Comparison of ENCODE assay signal across 10 cellular contexts in genomic region chr17:44005527-44005864, GRCh38. TPM values are rescaled to one million over a fixed set of nuclear protein-coding genes. Genes with fewer than 3 reads are reported as not detected.
DNase-seq lines count a peak whose midpoint lies in the region; ATAC-seq, FAIRE-seq and TF ChIP-seq lines count a peak whose summit lies in the region.
"Had no signal": no experiment of that assay in that cellular context is flagged by ENCODE, and none has a peak within 500 bp of the region (broad histone marks: within the 10 kb centered on the region; RNA-seq: fewer than 3 reads in every experiment).

No MANE protein-coding gene starts in this region.

- no peak overlapping the region for H3K9ac ChIP-seq in neural cell (ENCODE audit: low read length)

- TF ChIP-seq RAD21 in neural cell (conservative IDR thresholded peaks at IDR 0.05), result no peak

- ATAC-seq in stimulated activated naive CD8-positive, alpha-beta T cell treated with anti-CD3 and anti-CD28 coated beads, Interleukin-15, Interleukin-2, amounts not matched to agents 100 U/mL and 50 U/mL, for 24 hours, result no peak
- no peak for ATAC-seq in HG02938 (IDR thresholded peaks at IDR 0.05; ENCODE audit: unreplicated experiment)

- H3K36me3 Mint-ChIP-seq in stimulated activated naive CD8-positive, alpha-beta T cell treated with anti-CD3 and anti-CD28 coated beads, Interleukin-15, Interleukin-2, amounts not matched to agents 100 ng/mL and 50 ng/mL, for 24 hours (ENCODE audit: low read depth), result peaks cover 6% of the 10 kb centered on the region

- H3K4me1 Mint-ChIP-seq in stimulated activated naive CD8-positive, alpha-beta T cell treated with anti-CD3 and anti-CD28 coated beads, Interleukin-15, Interleukin-2, amounts not matched to agents 100 ng/mL and 50 ng/mL, for 24 hours (ENCODE audit: low read depth), result peaks cover 23% of the 10 kb centered on the region

- H3K4me2 ChIP-seq in neural cell (ENCODE audit: low read length), result no peak overlapping the region

- no peak for FAIRE-seq in GM19239 (lab: Jason Lieb, UNC)
- no peak for FAIRE-seq in urothelium cell line (lab: Jason Lieb, UNC)
- FAIRE-seq: colon had no signal

- peaks cover 64% of the 10 kb centered on the region for H3K27me3 ChIP-seq in neural cell (ENCODE audit: insufficient read depth, low read depth, low read length)

- DNase-seq in stimulated activated naive CD8-positive, alpha-beta T cell treated with anti-CD3 and anti-CD28 coated beads, Interleukin-15, Interleukin-2, amounts not matched to agents 100 U/mL and 50 U/mL, for 24 hours, result no peak
- no peak for DNase-seq in epithelial cell of proximal tubule (ENCODE audit: low read depth)
- no peak for DNase-seq in H4 (ENCODE audit: low spot score)
- no peak for DNase-seq in GM19239 (ENCODE audit: insufficient read length, low spot score)
- no peak for DNase-seq in urothelium cell line (ENCODE audit: low spot score)
- DNase-seq: OCI-M1 had no signal

- no peak overlapping the region for H3K27ac Mint-ChIP-seq in stimulated activated naive CD8-positive, alpha-beta T cell treated with anti-CD3 and anti-CD28 coated beads, Interleukin-15, Interleukin-2, amounts not matched to agents 100 ng/mL and 50 ng/mL, for 24 hours

- H3K9me3 Mint-ChIP-seq in stimulated activated naive CD8-positive, alpha-beta T cell treated with anti-CD3 and anti-CD28 coated beads, Interleukin-15, Interleukin-2, amounts not matched to agents 100 ng/mL and 50 ng/mL, for 24 hours, result no peaks in the 10 kb centered on the region

- no peaks in the 10 kb centered on the region for H4K20me1 ChIP-seq in neural cell (ENCODE audit: insufficient read depth)

- H3K9me3 ChIP-seq in neural cell (ENCODE audit: low read length), result no peaks in the 10 kb centered on the region

- no peaks in the 10 kb centered on the region for H3K9me2 ChIP-seq in neural cell (ENCODE audit: insufficient read depth, low read length)

- no peaks in the 10 kb centered on the region for H3K36me3 ChIP-seq in neural cell (ENCODE audit: insufficient read depth, low read length)

- TF ChIP-seq CTCF in epithelial cell of proximal tubule (conservative IDR thresholded peaks at IDR 0.05; ENCODE audit: low read depth, low read length) (no peak), neural cell (IDR thresholded peaks at IDR 0.05; ENCODE audit: poor library complexity, severe bottlenecking) (no peak)

- H3K4me3 Mint-ChIP-seq in stimulated activated naive CD8-positive, alpha-beta T cell treated with anti-CD3 and anti-CD28 coated beads, Interleukin-15, Interleukin-2, amounts not matched to agents 100 ng/mL and 50 ng/mL, for 24 hours, result peak overlapping the region; percentile 85

- H3K4me3 ChIP-seq in epithelial cell of proximal tubule (ENCODE audit: low read depth, low read length) (peak overlapping the region; percentile 84), neural cell (ENCODE audit: low read length) (peak overlapping the region; percentile 70)

- H3K27ac ChIP-seq in neural cell (ENCODE audit: low read length), result no peak overlapping the region

- H3F3A ChIP-seq in neural cell (ENCODE audit: insufficient read depth, low read length, poor library complexity, severe bottlenecking), result no peaks in the 10 kb centered on the region

- no peaks in the 10 kb centered on the region for H3K79me2 ChIP-seq in neural cell (replicated peaks; ENCODE audit: insufficient read depth, low read length)

- H3K27me3 Mint-ChIP-seq in stimulated activated naive CD8-positive, alpha-beta T cell treated with anti-CD3 and anti-CD28 coated beads, Interleukin-15, Interleukin-2, amounts not matched to agents 100 ng/mL and 50 ng/mL, for 24 hours, result peaks cover 20% of the 10 kb centered on the region

- TF ChIP-seq EP300 in neural cell (conservative IDR thresholded peaks at IDR 0.05; ENCODE audit: poor library complexity, severe bottlenecking), result no peak

- no peak overlapping the region for H2AFZ ChIP-seq in neural cell (ENCODE audit: low read depth, low read length)

TF ChIP-seq in neural cell, 6 proteins besides CTCF, POLR2A, EP300 and RAD21:
- TF ChIP-seq POLR2AphosphoS5 (IDR thresholded peaks at IDR 0.05) (no peak), REST (IDR thresholded peaks at IDR 0.05; ENCODE audit: borderline replicate concordance) (no peak), SMC3 (conservative IDR thresholded peaks at IDR 0.05; ENCODE audit: poor library complexity) (no peak), TAF1 (IDR thresholded peaks at IDR 0.05; ENCODE audit: low read depth) (no peak), MXI1 (conservative IDR thresholded peaks at IDR 0.05; ENCODE audit: poor library complexity, severe bottlenecking) (no peak), EZH2 (IDR thresholded peaks at IDR 0.05; ENCODE audit: borderline replicate concordance, insufficient read depth, low read length, poor library complexity, severe bottlenecking) (no peak)

RNA-seq across cellular contexts. Expression of gene NAGS, which starts 1.1 kb away (rescaled TPM):
- total RNA-seq in epithelial cell of proximal tubule, result 14.1 and 21.0 TPM in 2 replicates
- polyA plus RNA-seq in neural cell, result 0.50 TPM in 1 of 2 replicates, not detected in the other
- 0.46 TPM in 1 of 2 replicates, not detected in the other for polyA minus RNA-seq in neural cell
- total RNA-seq in H4 (2014; rRNA removed; shearing (Covaris generic)), result 1.0 and 3.1 TPM in 2 replicates

RNA-seq across cellular contexts. Expression of gene TMEM101, which starts 9.3 kb away (rescaled TPM):
- 38.2 and 42.9 TPM in 2 replicates for total RNA-seq in epithelial cell of proximal tubule
- 59.3 and 62.9 TPM in 2 replicates for polyA plus RNA-seq in neural cell
- 33.5 and 38.7 TPM in 2 replicates for polyA minus RNA-seq in neural cell
- 45.9 and 54.9 TPM in 2 replicates for total RNA-seq in H4 (2014; rRNA removed; shearing (Covaris generic))

RNA-seq across cellular contexts. Expression of gene PYY, which starts 51.8 kb away (rescaled TPM):
- total RNA-seq in epithelial cell of proximal tubule, result not detected in 2 replicates
- not detected in 2 replicates for polyA plus RNA-seq in neural cell
- polyA minus RNA-seq in neural cell, result not detected in 2 replicates
- 0.17 TPM in 1 of 2 replicates, not detected in the other for total RNA-seq in H4 (2014; rRNA removed; shearing (Covaris generic))
